16 cellular contexts compared by ENCODE assay signal in genomic region chr2:239391286-239392071, GRCh38.
"Had no signal": no experiment of that assay in that cellular context is flagged by ENCODE, and none has a peak within 500 bp of the region (broad histone marks: within the 10 kb centered on the region; RNA-seq: fewer than 3 reads in every experiment).

No MANE protein-coding gene starts in this region.

- H3K9me3 Mint-ChIP-seq: endodermal cell; nephron; stimulated activated effector memory CD8-positive, alpha-beta T cell treated with anti-CD3 and anti-CD28 coated beads, Interleukin-12 subunit alpha, Interleukin-12 subunit beta, amount 100 ng/mL, for 72 hours; T-helper 2 cell treated with Interferon-gamma antibody and Interleukin-4, amounts not matched to agents 5 μg/mL and 100 μg/mL, for 36 hours had no signal

- H3K27me3 ChIP-seq: body of pancreas, ovary, tibial artery had no signal

- H3K27ac Mint-ChIP-seq: endodermal cell; stimulated activated effector memory CD8-positive, alpha-beta T cell treated with anti-CD3 and anti-CD28 coated beads, Interleukin-12 subunit alpha, Interleukin-12 subunit beta, amount 100 ng/mL, for 72 hours; T-helper 2 cell treated with Interferon-gamma antibody and Interleukin-4, amounts not matched to agents 5 μg/mL and 100 μg/mL, for 36 hours had no signal

- H3K4me3 ChIP-seq: body of pancreas, ovary, smooth muscle cell, tibial artery had no signal

- H3K4me3 Mint-ChIP-seq: endodermal cell; nephron; stimulated activated effector memory CD8-positive, alpha-beta T cell treated with anti-CD3 and anti-CD28 coated beads, Interleukin-12 subunit alpha, Interleukin-12 subunit beta, amount 100 ng/mL, for 72 hours; T-helper 2 cell treated with Interferon-gamma antibody and Interleukin-4, amounts not matched to agents 5 μg/mL and 100 μg/mL, for 36 hours had no signal

- H3K27ac ChIP-seq: body of pancreas, ovary, tibial artery had no signal

- H3K36me3 Mint-ChIP-seq: stimulated activated effector memory CD8-positive, alpha-beta T cell treated with anti-CD3 and anti-CD28 coated beads, Interleukin-12 subunit alpha, Interleukin-12 subunit beta, amount 100 ng/mL, for 72 hours had no signal

- H3K9me3 ChIP-seq: body of pancreas, ovary, tibial artery had no signal

- DNase-seq: activated CD4-positive, alpha-beta T cell treated with anti-CD3 and anti-CD28 coated beads for 1 hour; activated CD4-positive, alpha-beta T cell treated with anti-CD3 and anti-CD28 coated beads, Interleukin-2, amount 50 U/mL, for 48 hours; activated naive CD4-positive, alpha-beta T cell treated with Interleukin-2 at 50 U/mL for 16 hours; activated T-cell treated with anti-CD3 and anti-CD28 coated beads, Interleukin-2, amount 50 U/mL, for 48 hours; endodermal cell; mesenchymal stem cell; SHP77 treated with DMSO at 0.1 percent for 48 hours had no signal

- H3K36me3 ChIP-seq: ovary had no signal

- ATAC-seq: body of pancreas; esophagus mucosa; left colon; stimulated activated effector memory CD8-positive, alpha-beta T cell treated with anti-CD3 and anti-CD28 coated beads, Interleukin-12 subunit alpha, Interleukin-12 subunit beta, amount 100 ng/mL, for 72 hours had no signal
